20 cellular contexts compared by ENCODE assay signal in genomic region chr1:153903841-153904455, GRCh38. TPM values are rescaled to one million over a fixed set of nuclear protein-coding genes. Genes with fewer than 3 reads are reported as not detected.
A peak's percentile ranks its signal among the peaks of the same experiment; 100 is the strongest.
DNase-seq lines count a peak whose midpoint lies in the region; ATAC-seq and TF ChIP-seq lines count a peak whose summit lies in the region.
"Had no signal": no experiment of that assay in that cellular context is flagged by ENCODE, and none has a peak within 500 bp of the region (broad histone marks: within the 10 kb centered on the region; RNA-seq: fewer than 3 reads in every experiment).

No MANE protein-coding gene starts in this region.

- H3K27me3 ChIP-seq in thoracic aorta (replicated peaks; ENCODE audit: insufficient read depth): no peaks in the 10 kb centered on the region
- H3K27me3 ChIP-seq: BLaER1 treated with 17β-estradiol and CSF1 and Interleukin-3, amounts not matched to agents 10 nM and 100 nM; esophagus squamous epithelium; heart left ventricle; vagina had no signal

- no peak for DNase-seq in activated naive CD8-positive, alpha-beta T cell treated with anti-CD3 and anti-CD28 coated beads for 36 hours
- no peak for DNase-seq in activated naive CD8-positive, alpha-beta T cell treated with anti-CD3 and anti-CD28 coated beads, Interleukin-2, amount 50 U/mL, for 24 hours
- DNase-seq in WTC11 (ENCODE audit: low spot score): no peak
- peak; percentile 21 for DNase-seq in iris pigment epithelial cell (ENCODE audit: low read depth)
- no peak for DNase-seq in thoracic aorta (ENCODE audit: low spot score)
- DNase-seq in MV-4-11 (lab: John Stamatoyannopoulos, UW): no peak
- DNase-seq: activated CD4-positive, alpha-beta T cell treated with anti-CD3 and anti-CD28 coated beads for 4 hours; activated CD8-positive, alpha-beta memory T cell treated with anti-CD3 and anti-CD28 coated beads, Interleukin-2, amount 10 ng/mL, durations not matched to agents 7 days and 5 days; activated gamma-delta T cell treated with Interleukin-2 at 50 U/mL for 16 hours; amygdala; esophagus squamous epithelium; heart left ventricle; left ventricle myocardium inferior; NCI-H526; stimulated activated CD4-positive, alpha-beta T cell treated with anti-CD3 and anti-CD28 coated beads, Interleukin-4, amount 100 ng/mL, for 1 hour had no signal

- H3K27me3 Mint-ChIP-seq in activated naive CD8-positive, alpha-beta T cell treated with anti-CD3 and anti-CD28 coated beads for 36 hours: no peaks in the 10 kb centered on the region
- H3K27me3 Mint-ChIP-seq in activated naive CD8-positive, alpha-beta T cell treated with anti-CD3 and anti-CD28 coated beads, Interleukin-2, amount 50 U/mL, for 24 hours: no peaks in the 10 kb centered on the region
- no peaks in the 10 kb centered on the region for H3K27me3 Mint-ChIP-seq in WTC11 (ENCODE audit: low read depth)
- H3K27me3 Mint-ChIP-seq: activated CD8-positive, alpha-beta memory T cell treated with anti-CD3 and anti-CD28 coated beads, Interleukin-2, amount 10 ng/mL, durations not matched to agents 7 days and 5 days had no signal

- H3K4me3 Mint-ChIP-seq in activated naive CD8-positive, alpha-beta T cell treated with anti-CD3 and anti-CD28 coated beads for 36 hours: no peak overlapping the region
- H3K4me3 Mint-ChIP-seq in activated naive CD8-positive, alpha-beta T cell treated with anti-CD3 and anti-CD28 coated beads, Interleukin-2, amount 50 U/mL, for 24 hours: no peak overlapping the region
- H3K4me3 Mint-ChIP-seq in WTC11: no peak overlapping the region
- H3K4me3 Mint-ChIP-seq: activated CD8-positive, alpha-beta memory T cell treated with anti-CD3 and anti-CD28 coated beads, Interleukin-2, amount 10 ng/mL, durations not matched to agents 7 days and 5 days had no signal

- H3K4me1 Mint-ChIP-seq in activated naive CD8-positive, alpha-beta T cell treated with anti-CD3 and anti-CD28 coated beads for 36 hours: peaks cover 31% of the 10 kb centered on the region
- H3K4me1 Mint-ChIP-seq in activated naive CD8-positive, alpha-beta T cell treated with anti-CD3 and anti-CD28 coated beads, Interleukin-2, amount 50 U/mL, for 24 hours: peaks cover 27% of the 10 kb centered on the region
- peaks cover 10% of the 10 kb centered on the region for H3K4me1 Mint-ChIP-seq in WTC11

- H3K36me3 ChIP-seq in thoracic aorta: peaks cover 15% of the 10 kb centered on the region

- H3K9me3 Mint-ChIP-seq in activated naive CD8-positive, alpha-beta T cell treated with anti-CD3 and anti-CD28 coated beads for 36 hours: peaks cover 2% of the 10 kb centered on the region
- peaks cover 5% of the 10 kb centered on the region for H3K9me3 Mint-ChIP-seq in activated naive CD8-positive, alpha-beta T cell treated with anti-CD3 and anti-CD28 coated beads, Interleukin-2, amount 50 U/mL, for 24 hours
- peaks cover 6% of the 10 kb centered on the region; the same call in 1 of the 2 replicates for H3K9me3 Mint-ChIP-seq in WTC11

- no peak overlapping the region for H3K4me3 ChIP-seq in thoracic aorta
- H3K4me3 ChIP-seq: BLaER1 treated with 17β-estradiol and CSF1 and Interleukin-3, amounts not matched to agents 10 nM and 100 nM; esophagus squamous epithelium; heart left ventricle; left ventricle myocardium inferior; vagina had no signal

- no peak for ATAC-seq in activated naive CD8-positive, alpha-beta T cell treated with anti-CD3 and anti-CD28 coated beads, Interleukin-2, amount 50 U/mL, for 24 hours
- ATAC-seq in WTC11 (no peak), thoracic aorta (ENCODE audit: insufficient number of reproducible peaks, low FRiP score, low read depth) (no peak), GM21825 (IDR thresholded peaks at IDR 0.05; ENCODE audit: unreplicated experiment) (no peak), GM19395 (IDR thresholded peaks at IDR 0.05; ENCODE audit: unreplicated experiment) (no peak)
- ATAC-seq: activated CD8-positive, alpha-beta memory T cell treated with anti-CD3 and anti-CD28 coated beads, Interleukin-2, amount 10 ng/mL, durations not matched to agents 7 days and 5 days; HCT116; heart left ventricle had no signal

- H3K9me3 ChIP-seq in thoracic aorta: no peaks in the 10 kb centered on the region
- H3K9me3 ChIP-seq: esophagus squamous epithelium, heart left ventricle, left ventricle myocardium inferior, vagina had no signal

- H3K36me3 Mint-ChIP-seq in activated naive CD8-positive, alpha-beta T cell treated with anti-CD3 and anti-CD28 coated beads for 36 hours: peaks cover 36% of the 10 kb centered on the region
- H3K36me3 Mint-ChIP-seq in activated naive CD8-positive, alpha-beta T cell treated with anti-CD3 and anti-CD28 coated beads, Interleukin-2, amount 50 U/mL, for 24 hours (ENCODE audit: low read depth): peaks cover 25% of the 10 kb centered on the region
- H3K36me3 Mint-ChIP-seq in WTC11: peaks cover 23% of the 10 kb centered on the region

- H3K27ac ChIP-seq in thoracic aorta: peak overlapping the region; percentile 74 to 80
- H3K27ac ChIP-seq: heart left ventricle, left ventricle myocardium inferior, vagina had no signal

- CTCF ChIA-PET in WTC11 (lab: Charles Lee): interaction anchor here (0.5 kb wide), 1 partner anchor 43 kb away, joined by 6 read pairs; the partner anchor contains the start of gene DENND4B

- POLR2A ChIA-PET in WTC11 (lab: Charles Lee): no interaction called here

- H3K27ac Mint-ChIP-seq in activated naive CD8-positive, alpha-beta T cell treated with anti-CD3 and anti-CD28 coated beads for 36 hours: peak overlapping the region; percentile 42
- H3K27ac Mint-ChIP-seq in activated naive CD8-positive, alpha-beta T cell treated with anti-CD3 and anti-CD28 coated beads, Interleukin-2, amount 50 U/mL, for 24 hours: no peak overlapping the region
- H3K27ac Mint-ChIP-seq in WTC11: 0 out of 2 replicates have a peak overlapping the region, but pooled peaks have one; percentile 73
- H3K27ac Mint-ChIP-seq: activated CD8-positive, alpha-beta memory T cell treated with anti-CD3 and anti-CD28 coated beads, Interleukin-2, amount 10 ng/mL, durations not matched to agents 7 days and 5 days had no signal

- H3K4me1 ChIP-seq in thoracic aorta (ENCODE audit: control insufficient read depth in 1 of 2, low read depth in 2 of 2): peaks cover 11 to 21% of the 10 kb centered on the region in 2 donors

- TF ChIP-seq CTCF in WTC11 (IDR thresholded peaks at IDR 0.05): no peak
- no peak for TF ChIP-seq CTCF in thoracic aorta (IDR thresholded peaks at IDR 0.05)

TF ChIP-seq in WTC11, 78 proteins besides CTCF, POLR2A, EP300 and RAD21 (continues in another document):
- TF ChIP-seq FOXK1 (CRISPR knock-in tag; IDR thresholded peaks at IDR 0.05): no peak
- no peak for TF ChIP-seq ZNF512 (CRISPR knock-in tag; IDR thresholded peaks at IDR 0.05; ENCODE audit: borderline replicate concordance)
- TF ChIP-seq, protein P1, sequence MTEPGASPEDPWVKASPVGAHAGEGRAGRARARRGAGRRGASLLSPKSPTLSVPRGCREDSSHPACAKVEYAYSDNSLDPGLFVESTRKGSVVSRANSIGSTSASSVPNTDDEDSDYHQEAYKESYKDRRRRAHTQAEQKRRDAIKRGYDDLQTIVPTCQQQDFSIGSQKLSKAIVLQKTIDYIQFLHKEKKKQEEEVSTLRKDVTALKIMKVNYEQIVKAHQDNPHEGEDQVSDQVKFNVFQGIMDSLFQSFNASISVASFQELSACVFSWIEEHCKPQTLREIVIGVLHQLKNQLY (CRISPR knock-in tag; IDR thresholded peaks at IDR 0.05): no peak
- no peak for TF ChIP-seq CREM (CRISPR knock-in tag; IDR thresholded peaks at IDR 0.05)
- no peak for TF ChIP-seq OVOL2 (CRISPR knock-in tag; IDR thresholded peaks at IDR 0.05; ENCODE audit: borderline replicate concordance)
- no peak for TF ChIP-seq ZNF219 (CRISPR knock-in tag; IDR thresholded peaks at IDR 0.05; ENCODE audit: borderline replicate concordance)
- TF ChIP-seq, protein P2, sequence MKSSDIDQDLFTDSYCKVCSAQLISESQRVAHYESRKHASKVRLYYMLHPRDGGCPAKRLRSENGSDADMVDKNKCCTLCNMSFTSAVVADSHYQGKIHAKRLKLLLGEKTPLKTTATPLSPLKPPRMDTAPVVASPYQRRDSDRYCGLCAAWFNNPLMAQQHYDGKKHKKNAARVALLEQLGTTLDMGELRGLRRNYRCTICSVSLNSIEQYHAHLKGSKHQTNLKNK (CRISPR knock-in tag; IDR thresholded peaks at IDR 0.05): no peak

RNA-seq across cellular contexts. Expression of gene GATAD2B, which starts 18.8 kb away (rescaled TPM):
- 10 to 100 TPM; 49.4 to 53.1 TPM for total RNA-seq in activated naive CD8-positive, alpha-beta T cell treated with anti-CD3 and anti-CD28 coated beads for 36 hours
- total RNA-seq in WTC11 (2021): 42.1 to 46.9 TPM (median 44.5 TPM) in 3 replicates
- total RNA-seq in thoracic aorta: 10 to 100 TPM; 22.7 to 31.5 TPM

RNA-seq across cellular contexts. Expression of gene DENND4B, which starts 42.6 kb away (rescaled TPM):
- total RNA-seq in activated naive CD8-positive, alpha-beta T cell treated with anti-CD3 and anti-CD28 coated beads for 36 hours: 10 to 100 TPM; 90.2 to 91.4 TPM
- total RNA-seq in WTC11 (2021) (88.9 to 93.9 TPM (median 93.1 TPM) in 3 replicates), thoracic aorta (10 to 100 TPM; 59.0 to 82.7 TPM)

RNA-seq across cellular contexts. Expression of gene CRTC2, which starts 54.5 kb away (rescaled TPM):
- 10 to 100 TPM; 56.4 to 67.0 TPM for total RNA-seq in activated naive CD8-positive, alpha-beta T cell treated with anti-CD3 and anti-CD28 coated beads for 36 hours
- total RNA-seq in WTC11 (2021) (34.7 to 43.7 TPM (median 38.1 TPM) in 3 replicates), thoracic aorta (10 to 100 TPM; 22.6 to 92.7 TPM)

RNA-seq across cellular contexts. Expression of gene SLC39A1, which starts 59.4 kb away (rescaled TPM):
- 10 to 100 TPM; 60.6 to 63.1 TPM for total RNA-seq in activated naive CD8-positive, alpha-beta T cell treated with anti-CD3 and anti-CD28 coated beads for 36 hours
- 185 to 204 TPM (median 193 TPM) in 3 replicates for total RNA-seq in WTC11 (2021)
- total RNA-seq in thoracic aorta: 100 to 1,000 TPM; 102 to 136 TPM
